ENCODE assay signal across 9 cellular contexts in genomic region chr12:68113644-68114043, GRCh38. TPM values are rescaled to one million over a fixed set of nuclear protein-coding genes. Genes with fewer than 3 reads are reported as not detected.
DNase-seq lines count a peak whose midpoint lies in the region; ATAC-seq, FAIRE-seq and TF ChIP-seq lines count a peak whose summit lies in the region.
"Had no signal": no experiment of that assay in that cellular context is flagged by ENCODE, and none has a peak within 500 bp of the region (broad histone marks: within the 10 kb centered on the region; RNA-seq: fewer than 3 reads in every experiment).

No MANE protein-coding gene starts in this region.

- no peaks in the 10 kb centered on the region for H3K36me3 ChIP-seq in OCI-LY3 (replicated peaks; ENCODE audit: low read depth, low read length)
- no peaks in the 10 kb centered on the region for H3K36me3 ChIP-seq in GM12878 (ENCODE audit: control insufficient read depth in 2 of 2, insufficient read depth in 2 of 2, low read length in 1 of 2)
- H3K36me3 ChIP-seq in ovary: no peaks in the 10 kb centered on the region
- no peaks in the 10 kb centered on the region for H3K36me3 ChIP-seq in kidney (ENCODE audit: control insufficient read depth in 1 of 2, insufficient read depth in 2 of 2, low read length in 2 of 2)

- H3K9me3 ChIP-seq in OCI-LY3 (ENCODE audit: insufficient read depth, low read length) (no peaks in the 10 kb centered on the region), GM12878 (replicated peaks; ENCODE audit: control insufficient read depth, insufficient read depth, low read length) (no peaks in the 10 kb centered on the region), ovary (no peaks in the 10 kb centered on the region), kidney (ENCODE audit: control insufficient read depth in 1 of 2, low read length in 2 of 2) (no peaks in the 10 kb centered on the region)

- RAD21 ChIA-PET in GM12878 (lab: Charles Lee; ENCODE audit: unreplicated experiment): interaction anchor here (1.1 to 3.2 kb wide), 4 partner anchors 31 to 74 kb away, joined by 3 to 25 read pairs (median 4); partner anchors contain the start of gene IFNG

- WGBS in GM12878 (ENCODE audit: insufficient coverage, insufficient replicate concordance, low lambda C conversion rate, missing lambda C conversion rate): 0% methylated on average over 1 of the region's 1 CpG
- WGBS in ovary, 3 donors: 0 to 58% (median 0%) methylated on average over 1 of the region's 1 CpG

- POLR2A ChIA-PET in GM12878 (lab: Charles Lee): no interaction called here

- H3K27me3 ChIP-seq in OCI-LY3 (ENCODE audit: low read depth, low read length): peaks cover 2% of the 10 kb centered on the region; the same call in 1 of the 2 replicates
- no peaks in the 10 kb centered on the region for H3K27me3 ChIP-seq in GM12878 (replicated peaks in 1 of 2; ENCODE audit: control insufficient read depth in 2 of 2, insufficient read depth in 2 of 2, low read length in 1 of 2)
- no peaks in the 10 kb centered on the region for H3K27me3 ChIP-seq in ovary

- no peak overlapping the region for H2AFZ ChIP-seq in OCI-LY3 (ENCODE audit: low read depth, low read length)
- H2AFZ ChIP-seq in GM12878 (ENCODE audit: control insufficient read depth, low read depth, low read length): no peak overlapping the region

- H3K79me2 ChIP-seq in OCI-LY3 (ENCODE audit: low read length): no peaks in the 10 kb centered on the region
- no peaks in the 10 kb centered on the region for H3K79me2 ChIP-seq in GM12878 (ENCODE audit: control insufficient read depth, insufficient read depth, low read length)

- in situ Hi-C loops in GM12878 (cut with MboI): no loop called here

- H3K4me1 Mint-ChIP-seq in stimulated activated memory B cell treated with anti-CD40 and anti-IgM and Interleukin-4, amounts not matched to agents 10 μg/mL and 1 μg/mL and 100 μg/mL, for 72 hours: peaks cover 16% of the 10 kb centered on the region
- H3K4me1 Mint-ChIP-seq: activated B cell treated with CpG ODN at 0.5 μM for 24 hours had no signal

- H4K20me1 ChIP-seq in OCI-LY3 (ENCODE audit: insufficient read depth, low read length) (no peaks in the 10 kb centered on the region), GM12878 (ENCODE audit: control insufficient read depth, insufficient read depth) (no peaks in the 10 kb centered on the region)

- FAIRE-seq in GM12878 (lab: Jason Lieb, UNC) (no peak), kidney (lab: Jason Lieb, UNC) (no peak)

- no peak overlapping the region for H3K27ac ChIP-seq in OCI-LY3 (ENCODE audit: low read length)
- no peak overlapping the region for H3K27ac ChIP-seq in GM12878 (ENCODE audit: control insufficient read depth, insufficient read depth)
- H3K27ac ChIP-seq in ovary: no peak overlapping the region
- no peak overlapping the region for H3K27ac ChIP-seq in kidney (ENCODE audit: low read depth in 2 of 2, low read length in 2 of 2)

- BruUV-seq in GM12878 (replicated peaks; lab: Mats Ljungman, UMichigan): no TSS peak

- intact Hi-C loops in GM12878 (cut with micrococcal nuclease; ENCODE audit: unreplicated experiment) (loop anchor here (1.0 to 5.0 kb wide), 2 partner anchors 46 to 204 kb away; partner anchors contain the start of gene IFNG), ovary (cut with DNase I) (no loop called here), kidney (cut with DNase I) (no loop called here)

- no peaks in the 10 kb centered on the region for H3K9me3 Mint-ChIP-seq in stimulated activated memory B cell treated with anti-CD40 and anti-IgM and Interleukin-4, amounts not matched to agents 10 μg/mL and 1 μg/mL and 100 μg/mL, for 72 hours
- H3K9me3 Mint-ChIP-seq: activated B cell treated with CpG ODN at 0.5 μM for 24 hours had no signal

- DNase-seq in GM12878 (ENCODE audit: low read depth, low spot score): no peak
- DNase-seq in stimulated activated CD4-positive, alpha-beta T cell treated with anti-CD3 and anti-CD28 coated beads, Interleukin-1b, Interleukin-23, amount 100 ng/mL, for 24 hours (ENCODE audit: low read depth in 4 of 4, low spot score in 1 of 4): peak in 3 of 4 experiments; percentile 14 to 34 (median 22)
- no peak for DNase-seq in ovary
- no peak for DNase-seq in kidney
- DNase-seq: activated B cell treated with CpG ODN at 0.5 μM for 24 hours had no signal

- H3K27ac Mint-ChIP-seq in stimulated activated memory B cell treated with anti-CD40 and anti-IgM and Interleukin-4, amounts not matched to agents 10 μg/mL and 1 μg/mL and 100 μg/mL, for 72 hours: no peak overlapping the region
- H3K27ac Mint-ChIP-seq: activated B cell treated with CpG ODN at 0.5 μM for 24 hours had no signal

- no peak overlapping the region for H3K4me2 ChIP-seq in OCI-LY3 (ENCODE audit: low read length)
- H3K4me2 ChIP-seq in GM12878 (ENCODE audit: control insufficient read depth, insufficient read depth): no peak overlapping the region

- SMC1A ChIA-PET in GM12878 (lab: Charles Lee; ENCODE audit: uncharacterized antibody, unreplicated experiment): interaction anchor here (0.7 to 4.1 kb wide), 11 partner anchors 14 to 204 kb away, joined by 3 to 40 read pairs (median 4); partner anchors contain the start of gene IFNG

- peak; percentile 79 for ATAC-seq in GM12878
- no peak for ATAC-seq in stimulated activated memory B cell treated with anti-CD40 and anti-IgM and Interleukin-4, amounts not matched to agents 10 μg/mL and 1 μg/mL and 100 μg/mL, for 72 hours
- no peak for ATAC-seq in HG02588 (IDR thresholded peaks at IDR 0.05; ENCODE audit: unreplicated experiment)

- no peak overlapping the region for H3K4me3 Mint-ChIP-seq in stimulated activated memory B cell treated with anti-CD40 and anti-IgM and Interleukin-4, amounts not matched to agents 10 μg/mL and 1 μg/mL and 100 μg/mL, for 72 hours
- H3K4me3 Mint-ChIP-seq: activated B cell treated with CpG ODN at 0.5 μM for 24 hours had no signal

- no peaks in the 10 kb centered on the region for H3K27me3 Mint-ChIP-seq in stimulated activated memory B cell treated with anti-CD40 and anti-IgM and Interleukin-4, amounts not matched to agents 10 μg/mL and 1 μg/mL and 100 μg/mL, for 72 hours
- H3K27me3 Mint-ChIP-seq: activated B cell treated with CpG ODN at 0.5 μM for 24 hours had no signal

- TF ChIP-seq EP300 in GM12878 (IDR thresholded peaks at IDR 0.05; ENCODE audit: borderline replicate concordance in 1 of 2, control insufficient read depth in 1 of 2, low read depth in 2 of 2, low read length in 2 of 2) (no peak), ovary (IDR thresholded peaks at IDR 0.05) (no peak)

- CTCF ChIA-PET in GM12878 (lab: Yijun Ruan, JAX): interaction anchor here (0.7 to 6.9 kb wide), 26 partner anchors 9 to 915 kb away, joined by 3 to 93 read pairs (median 4); partner anchors contain the start of gene IFNG

- peaks cover 7% of the 10 kb centered on the region for H3K36me3 Mint-ChIP-seq in stimulated activated memory B cell treated with anti-CD40 and anti-IgM and Interleukin-4, amounts not matched to agents 10 μg/mL and 1 μg/mL and 100 μg/mL, for 72 hours

- TF ChIP-seq POLR2A in GM12878 (IDR thresholded peaks at IDR 0.05; ENCODE audit: low read depth, low read length) (no peak), ovary (IDR thresholded peaks at IDR 0.05) (no peak)

- TF ChIP-seq CTCF in GM12873 (IDR thresholded peaks at IDR 0.05; ENCODE audit: insufficient read depth, low read depth, low read length, missing control alignments): peak; percentile 74
- TF ChIP-seq CTCF in OCI-LY3 (IDR thresholded peaks at IDR 0.05; ENCODE audit: low read depth, low read length): peak; percentile 46
- peak; percentile 42 to 67 (median 63) for TF ChIP-seq CTCF in GM12878 (IDR thresholded peaks at IDR 0.05 in 2 of 3, conservative IDR thresholded peaks at IDR 0.05 in 1 of 3; ENCODE audit: control insufficient read depth in 2 of 3, extremely low read depth in 1 of 3, insufficient read depth in 1 of 3, low read depth in 3 of 3, low read length in 3 of 3)
- TF ChIP-seq CTCF in ovary (IDR thresholded peaks at IDR 0.05): no peak
- no peak for TF ChIP-seq CTCF in kidney (IDR thresholded peaks at IDR 0.05; ENCODE audit: borderline replicate concordance, extremely low read depth, insufficient read depth)

- TF ChIP-seq RAD21 in GM12878 (IDR thresholded peaks at IDR 0.05; ENCODE audit: insufficient read depth, low read depth, low read length): peak; percentile 38; the same call in 1 of the 2 replicates

- H3K4me3 ChIP-seq in OCI-LY3 (ENCODE audit: low read length): no peak overlapping the region
- H3K4me3 ChIP-seq in GM12878: no peak overlapping the region
- no peak overlapping the region for H3K4me3 ChIP-seq in ovary
- no peak overlapping the region for H3K4me3 ChIP-seq in kidney (ENCODE audit: low read length in 2 of 2)

- H3K4me1 ChIP-seq in OCI-LY3 (ENCODE audit: low read length) (no peaks in the 10 kb centered on the region), GM12878 (ENCODE audit: control insufficient read depth, insufficient read depth, low read length) (peaks cover 3% of the 10 kb centered on the region; the same call in 1 of the 2 replicates), ovary (ENCODE audit: insufficient read depth) (no peaks in the 10 kb centered on the region), kidney (ENCODE audit: control insufficient read depth in 1 of 2, insufficient read depth in 1 of 2, low read depth in 1 of 2, low read length in 2 of 2) (no peaks in the 10 kb centered on the region)

- H3K9ac ChIP-seq in OCI-LY3 (ENCODE audit: low read length) (no peak overlapping the region), GM12878 (ENCODE audit: control insufficient read depth, insufficient read depth, low read length) (no peak overlapping the region), kidney (ENCODE audit: low read length in 2 of 2) (no peak overlapping the region)

RNA-seq across cellular contexts. Expression of gene IFNG, which starts 45.9 kb away (rescaled TPM):
- 0.44 TPM in 1 of 2 replicates, not detected in the other for total RNA-seq in GM12878 (2013; cell fraction: nucleolus; rRNA removed)
- total RNA-seq in GM12878 (2014; rRNA removed): 0.11 and 0.17 TPM in 2 replicates
- total RNA-seq in GM12878 (2014; rRNA removed; fragmentation: Illumina TruSeq; extraction: Trizol): 0.14 TPM in 1 of 2 replicates, not detected in the other
- total RNA-seq in GM12878 (2021): 0.28 and 0.69 TPM in 2 replicates
- not detected for polyA plus RNA-seq in GM12878 (2011; ENCODE audit: low read depth)
- 1.4 and 2.5 TPM in 2 replicates for polyA plus RNA-seq in GM12878 (2011; rRNA removed)
- 0.39 and 0.48 TPM in 2 replicates for polyA plus RNA-seq in GM12878 (2011; cell fraction: cytosol; rRNA removed)
- 0.48 and 0.83 TPM in 2 replicates for polyA plus RNA-seq in GM12878 (2011; cell fraction: nucleus; rRNA removed)
- 0.24 TPM in 1 of 2 replicates, not detected in the other for polyA plus RNA-seq in GM12878 (2012)
- 0.10 and 0.36 TPM in 2 replicates for polyA plus RNA-seq in GM12878 (2014; fragmentation: Illumina TruSeq; extraction: Trizol)
- under 1 TPM; 0.23 to 0.66 TPM for polyA plus RNA-seq in GM12878 (2014; fragmentation: Nextera tagmentation; extraction: Ambion mirVana)
- 0.10 and 0.54 TPM in 2 replicates for polyA plus RNA-seq in GM12878 (2014; rRNA removed)
- polyA plus RNA-seq in GM12878 (2016; fragmentation: Nextera tagmentation; extraction: Ambion mirVana): under 1 TPM in 1 of 2 experiments, not detected in 1; 0.23 TPM
- 0.59 TPM in 1 of 2 replicates, not detected in the other for polyA minus RNA-seq in GM12878 (2011; rRNA and poly(A)+ RNA removed)
- not detected in 2 replicates for polyA minus RNA-seq in GM12878 (2011; cell fraction: cytosol; rRNA and poly(A)+ RNA removed)
- 0.48 TPM in 1 of 2 replicates, not detected in the other for polyA minus RNA-seq in GM12878 (2011; cell fraction: nucleus; rRNA and poly(A)+ RNA removed)
- total RNA-seq in ovary: under 1 TPM in 1 of 7 donors, not detected in 6; 0.66 TPM
- polyA plus RNA-seq in ovary: under 1 TPM in 1 of 2 donors, not detected in 1; 0.25 TPM
- total RNA-seq in kidney: not detected
- not detected for polyA plus RNA-seq in kidney (ENCODE audit: insufficient read depth, low read depth, low replicate concordance)
- total RNA-seq: activated B cell treated with CpG ODN at 0.5 μM for 24 hours had no signal

Comparison
In these comparisons a context has a peak if more than half of its experiments do, and no peak if none do; other contexts are left out.
1. CTCF ChIP-seq: peak in GM12873 (single experiment), OCI-LY3 (single experiment) and GM12878 (3 of 3); none in ovary (0 of 3) and kidney (single experiment).
2. DNase-seq: peak in stimulated activated CD4-positive, alpha-beta T cell treated with anti-CD3 and anti-CD28 coated beads, Interleukin-1b, Interleukin-23, amount 100 ng/mL, for 24 hours (3 of 4); none in GM12878 (single experiment), ovary (0 of 5) and kidney (single experiment).